Comparison of ENCODE assay signal across 16 cellular contexts in the genomic region with DNA sequence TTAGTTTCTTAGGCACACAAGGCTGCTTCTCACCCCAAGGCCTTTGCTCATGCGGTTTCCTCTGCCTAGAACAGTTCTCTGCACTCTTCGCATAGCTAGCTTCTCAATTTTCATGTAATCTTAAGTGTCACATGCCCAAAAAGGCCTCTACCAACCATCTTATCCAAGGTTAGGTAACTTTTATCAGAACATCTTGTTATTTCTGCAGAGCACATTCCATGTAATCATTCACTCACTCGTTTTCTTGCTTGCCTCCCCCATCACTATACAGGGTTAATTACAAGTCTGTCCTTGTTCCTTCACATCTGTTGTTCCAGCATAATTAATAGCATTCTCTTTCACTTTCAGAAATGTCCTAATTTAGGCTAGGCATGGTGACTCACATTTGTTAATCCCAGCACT. TPM values are rescaled to one million over a fixed set of nuclear protein-coding genes. Genes with fewer than 3 reads are reported as not detected.
DNase-seq lines count a peak whose midpoint lies in the region; TF ChIP-seq lines count a peak whose summit lies in the region.
"Had no signal": no experiment of that assay in that cellular context is flagged by ENCODE, and none has a peak within 500 bp of the region (broad histone marks: within the 10 kb centered on the region; RNA-seq: fewer than 3 reads in every experiment).

No MANE protein-coding gene starts in this region.

- H3K4me3 Mint-ChIP-seq in activated T-helper 1 cell treated with anti-CD3 and anti-CD28 coated beads, Interleukin-12 subunit alpha, Interleukin-12 subunit beta, Interleukin-2, Interleukin-4 antibody, amounts not matched to agents 30 ng/mL and 10 ng/mL and 1 ng/mL, durations not matched to agents 14 hours and 24 hours and 36 hours, result no peak overlapping the region
- H3K4me3 Mint-ChIP-seq: activated CD4-positive, alpha-beta T cell treated with anti-CD3 and anti-CD28 coated beads for 36 hours had no signal

- H3K27ac ChIP-seq in 22Rv1 (peak overlapping the region; percentile 41), KMS-11 (peak overlapping the region; percentile 9; the same call in 1 of the 2 replicates)
- H3K27ac ChIP-seq: coronary artery, vagina had no signal

- H3K27me3 ChIP-seq in KMS-11 (ENCODE audit: insufficient read depth, low read depth), result no peaks in the 10 kb centered on the region
- H3K27me3 ChIP-seq: vagina had no signal

- H3K9me3 Mint-ChIP-seq in activated T-helper 1 cell treated with anti-CD3 and anti-CD28 coated beads, Interleukin-12 subunit alpha, Interleukin-12 subunit beta, Interleukin-2, Interleukin-4 antibody, amounts not matched to agents 30 ng/mL and 10 ng/mL and 1 ng/mL, durations not matched to agents 14 hours and 24 hours and 36 hours, result no peaks in the 10 kb centered on the region

- H3K9ac ChIP-seq in KMS-11, result no peak overlapping the region

- no peak for TF ChIP-seq CTCF in 22Rv1 (IDR thresholded peaks at IDR 0.05)
- no peak for TF ChIP-seq CTCF in KMS-11 (conservative IDR thresholded peaks at IDR 0.05; ENCODE audit: low read depth, low read length)

- intact Hi-C loops in activated T-helper 1 cell treated with anti-CD3 and anti-CD28 coated beads, Interleukin-12 subunit alpha, Interleukin-12 subunit beta, Interleukin-2, Interleukin-4 antibody, amounts not matched to agents 30 ng/mL and 10 ng/mL and 1 ng/mL, durations not matched to agents 14 hours and 24 hours and 36 hours (cut with micrococcal nuclease), result no loop called here

- H4K20me1 ChIP-seq in KMS-11 (ENCODE audit: insufficient read depth), result no peaks in the 10 kb centered on the region

- no peaks in the 10 kb centered on the region for H3K4me1 Mint-ChIP-seq in activated T-helper 1 cell treated with anti-CD3 and anti-CD28 coated beads, Interleukin-12 subunit alpha, Interleukin-12 subunit beta, Interleukin-2, Interleukin-4 antibody, amounts not matched to agents 30 ng/mL and 10 ng/mL and 1 ng/mL, durations not matched to agents 14 hours and 24 hours and 36 hours (ENCODE audit: low read depth)
- H3K4me1 Mint-ChIP-seq: activated CD4-positive, alpha-beta T cell treated with anti-CD3 and anti-CD28 coated beads for 36 hours had no signal

- no peak overlapping the region for H3K4me3 ChIP-seq in KMS-11 (IDR thresholded peaks at IDR 0.05; ENCODE audit: insufficient read depth, low read depth, low read length)
- H3K4me3 ChIP-seq: coronary artery, GM12878, mucosa of descending colon, vagina had no signal

- no peaks in the 10 kb centered on the region for H3K27me3 Mint-ChIP-seq in activated T-helper 1 cell treated with anti-CD3 and anti-CD28 coated beads, Interleukin-12 subunit alpha, Interleukin-12 subunit beta, Interleukin-2, Interleukin-4 antibody, amounts not matched to agents 30 ng/mL and 10 ng/mL and 1 ng/mL, durations not matched to agents 14 hours and 24 hours and 36 hours (ENCODE audit: insufficient read depth)
- H3K27me3 Mint-ChIP-seq: activated CD4-positive, alpha-beta T cell treated with anti-CD3 and anti-CD28 coated beads for 36 hours had no signal

- peaks cover 6% of the 10 kb centered on the region; the same call in 1 of the 2 replicates for H3K36me3 ChIP-seq in KMS-11 (ENCODE audit: insufficient read depth)

- H3K27ac Mint-ChIP-seq in activated T-helper 1 cell treated with anti-CD3 and anti-CD28 coated beads, Interleukin-12 subunit alpha, Interleukin-12 subunit beta, Interleukin-2, Interleukin-4 antibody, amounts not matched to agents 30 ng/mL and 10 ng/mL and 1 ng/mL, durations not matched to agents 14 hours and 24 hours and 36 hours, result no peak overlapping the region
- H3K27ac Mint-ChIP-seq: activated CD4-positive, alpha-beta T cell treated with anti-CD3 and anti-CD28 coated beads for 36 hours had no signal

- DNase-seq in amniotic epithelial cell (ENCODE audit: low read depth), result peak; percentile 95
- DNase-seq in left kidney (ENCODE audit: low read depth, low spot score), result peak; percentile 12
- no peak for DNase-seq in amniotic stem cell (lab: John Stamatoyannopoulos, UW)
- no peak for DNase-seq in activated T-helper 1 cell treated with anti-CD3 and anti-CD28 coated beads, Interleukin-12 subunit alpha, Interleukin-12 subunit beta, Interleukin-2, Interleukin-4 antibody, amounts not matched to agents 30 ng/mL and 10 ng/mL and 1 ng/mL, durations not matched to agents 14 hours and 24 hours and 36 hours (ENCODE audit: low spot score)
- DNase-seq in activated T-cell treated with anti-CD3 and anti-CD28 coated beads, Interleukin-2, amount 50 U/mL, for 48 hours, result no peak
- DNase-seq in NCI-H2107 treated with DMSO at 0.1 percent for 48 hours (lab: John Stamatoyannopoulos, UW; ENCODE audit: unreplicated experiment), result no peak
- DNase-seq: activated CD4-positive, alpha-beta T cell treated with anti-CD3 and anti-CD28 coated beads for 36 hours; mucosa of descending colon; NCI-H1092; stimulated activated naive CD4-positive, alpha-beta T cell treated with Interleukin-2 at 50 U/mL for 16 hours; T-helper 2 cell had no signal

- H3K4me2 ChIP-seq in KMS-11, result peak overlapping the region; percentile 20; the same call in 1 of the 2 replicates

- H3K4me1 ChIP-seq in KMS-11 (ENCODE audit: low read depth, poor library complexity, severe bottlenecking), result peaks cover 28% of the 10 kb centered on the region
- H3K4me1 ChIP-seq: vagina had no signal

- H2AFZ ChIP-seq in KMS-11 (ENCODE audit: low read depth), result no peak overlapping the region

- peaks cover 34% of the 10 kb centered on the region for H3K36me3 Mint-ChIP-seq in activated T-helper 1 cell treated with anti-CD3 and anti-CD28 coated beads, Interleukin-12 subunit alpha, Interleukin-12 subunit beta, Interleukin-2, Interleukin-4 antibody, amounts not matched to agents 30 ng/mL and 10 ng/mL and 1 ng/mL, durations not matched to agents 14 hours and 24 hours and 36 hours (ENCODE audit: low read depth)

- no peaks in the 10 kb centered on the region for H3K79me2 ChIP-seq in KMS-11 (ENCODE audit: insufficient read depth, low read depth)

RNA-seq across cellular contexts. Expression of a gene that starts 53.8 kb away (rescaled TPM):
- 25.5 and 29.1 TPM in 2 replicates for total RNA-seq in activated T-helper 1 cell treated with anti-CD3 and anti-CD28 coated beads, Interleukin-12 subunit alpha, Interleukin-12 subunit beta, Interleukin-2, Interleukin-4 antibody, amounts not matched to agents 30 ng/mL and 10 ng/mL and 1 ng/mL, durations not matched to agents 14 hours and 24 hours and 36 hours

Comparison
In these comparisons a context has a peak if more than half of its experiments do, and no peak if none do; other contexts are left out.
1. DNase-seq: peak in amniotic epithelial cell (single experiment) and left kidney (single experiment); none in amniotic stem cell (single experiment), activated T-helper 1 cell treated with anti-CD3 and anti-CD28 coated beads, Interleukin-12 subunit alpha, Interleukin-12 subunit beta, Interleukin-2, Interleukin-4 antibody, amounts not matched to agents 30 ng/mL and 10 ng/mL and 1 ng/mL, durations not matched to agents 14 hours and 24 hours and 36 hours (single experiment), activated T-cell treated with anti-CD3 and anti-CD28 coated beads, Interleukin-2, amount 50 U/mL, for 48 hours (0 of 2) and NCI-H2107 treated with DMSO at 0.1 percent for 48 hours (single experiment).